8 cellular contexts compared by ENCODE assay signal in genomic region chr21:5128257-5128656, GRCh38.
DNase-seq lines count a peak whose midpoint lies in the region; ATAC-seq and TF ChIP-seq lines count a peak whose summit lies in the region.
"Not testable (repeated sequence)": the region's sequence is repeated elsewhere in the genome, so short reads cannot be mapped to it uniquely, and the experiment has no call there.

No MANE protein-coding gene starts in this region.

- TF ChIP-seq POLR2A in GM18526 (IDR thresholded peaks at IDR 0.05; ENCODE audit: extremely low read depth, insufficient read length): peak; percentile 24
- peak in 1 of 2 donors; percentile 16 for TF ChIP-seq POLR2A in sigmoid colon (IDR thresholded peaks at IDR 0.05)

- not testable (repeated sequence) for H3K27ac ChIP-seq in MM.1S (ENCODE audit: low read length); thymus (ENCODE audit: low read depth)
- peak overlapping the region; percentile 57 to 80 (median 65) for H3K27ac ChIP-seq in sigmoid colon

- not testable (repeated sequence) for H3K36me3 ChIP-seq in MM.1S (replicated peaks; ENCODE audit: insufficient read depth, low read length); sigmoid colon; thymus (ENCODE audit: control insufficient read depth, insufficient read depth)

- intact Hi-C loops in sigmoid colon (cut with DNase I): not testable (repeated sequence)

- H3K4me2 ChIP-seq in MM.1S (ENCODE audit: low read depth, low read length): not testable (repeated sequence)

- WGBS in sigmoid colon, 2 donors: 0 to 2% methylated on average over 32 to 36 of the region's 42 CpGs
- 0% methylated on average over 31 of the region's 42 CpGs for WGBS in thymus

- H3K9me3 ChIP-seq in MM.1S (replicated peaks; ENCODE audit: insufficient read depth, low read length); sigmoid colon; thymus (ENCODE audit: control insufficient read depth): not testable (repeated sequence)

- H3F3A ChIP-seq in MM.1S (ENCODE audit: insufficient read depth, low read length): not testable (repeated sequence)

- TF ChIP-seq CTCF in MM.1S (IDR thresholded peaks at IDR 0.05; ENCODE audit: low read length); sigmoid colon (IDR thresholded peaks at IDR 0.05): not testable (repeated sequence)

- DNase-seq in MM.1S (peak; percentile 94), dedifferentiated amniotic fluid mesenchymal stem cell (ENCODE audit: extremely low spot score) (peak; percentile 61), kidney tubule cell (ENCODE audit: low spot score) (peak; percentile 74), sigmoid colon (peak; percentile 98)
- DNase-seq in activated CD8-positive, alpha-beta memory T cell treated with anti-CD3 and anti-CD28 coated beads for 48 hours (ENCODE audit: low read depth in 2 of 3, low spot score in 2 of 3): peak; percentile 88 to 96 (median 96)

- H4K20me1 ChIP-seq in MM.1S (ENCODE audit: insufficient read depth, low read length): not testable (repeated sequence)

- TF ChIP-seq EP300 in sigmoid colon (IDR thresholded peaks at IDR 0.05): not testable (repeated sequence)

- peak; percentile 95 for ATAC-seq in HG02798 (IDR thresholded peaks at IDR 0.05; ENCODE audit: poor library complexity, unreplicated experiment)

- H3K9me2 ChIP-seq in MM.1S (replicated peaks; ENCODE audit: insufficient read depth, low read length): not testable (repeated sequence)

- not testable (repeated sequence) for H3K27me3 ChIP-seq in MM.1S (replicated peaks; ENCODE audit: insufficient read depth, low read length); sigmoid colon; thymus (ENCODE audit: control insufficient read depth, insufficient read depth)

- H3K9ac ChIP-seq in MM.1S (ENCODE audit: low read length): not testable (repeated sequence)

- not testable (repeated sequence) for H3K4me1 ChIP-seq in MM.1S (ENCODE audit: low read length); sigmoid colon; thymus (ENCODE audit: control insufficient read depth, insufficient read depth, low read length)

- peak overlapping the region; percentile 27; the same call in 1 of the 2 replicates for H3K4me3 ChIP-seq in MM.1S (ENCODE audit: low read length)
- peak overlapping the region; percentile 40 to 55 (median 44) for H3K4me3 ChIP-seq in sigmoid colon
- peak overlapping the region; percentile 29 for H3K4me3 ChIP-seq in thymus (ENCODE audit: low read length)

- H3K79me2 ChIP-seq in MM.1S (ENCODE audit: low read length): not testable (repeated sequence)

- not testable (repeated sequence) for H2AFZ ChIP-seq in MM.1S (ENCODE audit: low read length)
